23 cellular contexts compared by ENCODE assay signal in the genomic region with DNA sequence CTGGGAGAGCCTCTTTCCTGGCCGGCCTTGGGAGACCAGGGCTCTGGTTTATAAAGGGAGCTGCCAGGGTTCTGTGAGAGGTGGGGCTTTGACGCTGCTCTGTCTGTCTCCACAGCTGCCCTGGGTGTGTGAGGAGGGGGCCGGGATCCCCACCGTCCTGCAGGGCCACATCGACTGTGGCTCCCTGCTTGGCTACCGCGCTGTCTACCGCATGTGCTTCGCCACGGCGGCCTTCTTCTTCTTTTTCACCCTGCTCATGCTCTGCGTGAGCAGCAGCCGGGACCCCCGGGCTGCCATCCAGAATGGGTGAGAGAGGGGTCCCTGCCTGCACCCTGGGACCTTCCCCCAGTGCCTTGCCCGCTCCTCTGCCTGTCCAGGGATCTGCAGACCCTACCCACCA. TPM values are rescaled to one million over a fixed set of nuclear protein-coding genes. Genes with fewer than 3 reads are reported as not detected.
DNase-seq lines count a peak whose midpoint lies in the region; ATAC-seq and TF ChIP-seq lines count a peak whose summit lies in the region.
"Had no signal": no experiment of that assay in that cellular context is flagged by ENCODE, and none has a peak within 500 bp of the region (broad histone marks: within the 10 kb centered on the region; RNA-seq: fewer than 3 reads in every experiment).

No MANE protein-coding gene starts in this region.

- H3F3A ChIP-seq in DOHH2 (ENCODE audit: control insufficient read depth, insufficient read depth): peaks cover 5% of the 10 kb centered on the region

- H3K27ac ChIP-seq in DOHH2 (ENCODE audit: low read depth, low read length) (peak overlapping the region; percentile 95), OCI-LY7 (ENCODE audit: low read depth, low read length, poor library complexity, severe bottlenecking) (no peak overlapping the region), foreskin keratinocyte (peak overlapping the region; percentile 80)

- intact Hi-C loops in OCI-LY7 (cut with micrococcal nuclease; ENCODE audit: unreplicated experiment): loop anchor here (5.0 kb wide), 2 partner anchors 267 to 363 kb away; no protein-coding TSS in a partner anchor

- ATAC-seq in foreskin keratinocyte: no peak
- ATAC-seq in stimulated activated naive B cell treated with anti-CD40 and anti-IgM and Interleukin-4, amounts not matched to agents 10 μg/mL and 1 μg/mL and 100 μg/mL, for 72 hours (replicated peaks): no peak
- ATAC-seq: Panc1, Right ventricle myocardium inferior had no signal

- POLR2A ChIA-PET in OCI-LY7 (lab: Charles Lee): no interaction called here

- H3K4me1 Mint-ChIP-seq in stimulated activated naive B cell treated with anti-CD40 and anti-IgM and Interleukin-4, amounts not matched to agents 10 μg/mL and 1 μg/mL and 100 μg/mL, for 72 hours: peaks cover 35 to 45% of the 10 kb centered on the region in 2 donors

- H3K79me2 ChIP-seq in DOHH2 (ENCODE audit: control insufficient read depth, low read length) (peaks cover 49% of the 10 kb centered on the region), OCI-LY7 (ENCODE audit: insufficient read depth, low read depth, low read length) (no peaks in the 10 kb centered on the region)

- H3K4me2 ChIP-seq in DOHH2 (ENCODE audit: low read length) (peak overlapping the region; percentile 93), OCI-LY7 (ENCODE audit: low read length) (peak overlapping the region; percentile 81)

- DNase-seq in OCI-LY7 (ENCODE audit: low spot score) (no peak), foreskin keratinocyte (no peak), GDM1 (lab: John Stamatoyannopoulos, UW) (no peak), SW480 (ENCODE audit: low spot score) (no peak)
- no peak for DNase-seq in stimulated activated naive B cell treated with anti-CD40 and anti-IgM and Interleukin-4, amounts not matched to agents 10 μg/mL and 1 μg/mL and 100 μg/mL, for 72 hours
- no peak for DNase-seq in activated CD4-positive, alpha-beta T cell treated with anti-CD3 and anti-CD28 coated beads for 4 hours
- DNase-seq: CD4-positive, alpha-beta memory T cell; DMS153; GF-D8; H7; Kasumi-1; NCI-H1092; NCI-H1436 treated with DMSO at 0.1 percent for 48 hours; NCI-H1930; NCI-H2227 treated with DMSO at 0.1 percent for 48 hours; NCI-H510A treated with DMSO at 0.1 percent for 48 hours; NCI-H748 treated with DMSO at 0.1 percent for 48 hours; SW 1271 had no signal

- H3K27me3 Mint-ChIP-seq in stimulated activated naive B cell treated with anti-CD40 and anti-IgM and Interleukin-4, amounts not matched to agents 10 μg/mL and 1 μg/mL and 100 μg/mL, for 72 hours: no peaks in the 10 kb centered on the region

- no peak for TF ChIP-seq CTCF in DOHH2 (IDR thresholded peaks at IDR 0.05; ENCODE audit: low read depth, low read length, poor library complexity, severe bottlenecking)
- no peak for TF ChIP-seq CTCF in OCI-LY7 (conservative IDR thresholded peaks at IDR 0.05; ENCODE audit: low read length)
- no peak for TF ChIP-seq CTCF in foreskin keratinocyte (conservative IDR thresholded peaks at IDR 0.05)

- no peak overlapping the region for H3K4me3 Mint-ChIP-seq in stimulated activated naive B cell treated with anti-CD40 and anti-IgM and Interleukin-4, amounts not matched to agents 10 μg/mL and 1 μg/mL and 100 μg/mL, for 72 hours
- H3K4me3 Mint-ChIP-seq: CD4-positive, alpha-beta memory T cell had no signal

- H4K20me1 ChIP-seq in DOHH2 (ENCODE audit: control insufficient read depth, insufficient read depth, low read depth, low read length) (no peaks in the 10 kb centered on the region), OCI-LY7 (ENCODE audit: insufficient read depth, low read length) (no peaks in the 10 kb centered on the region)

- no peaks in the 10 kb centered on the region for H3K36me3 Mint-ChIP-seq in stimulated activated naive B cell treated with anti-CD40 and anti-IgM and Interleukin-4, amounts not matched to agents 10 μg/mL and 1 μg/mL and 100 μg/mL, for 72 hours
- H3K36me3 Mint-ChIP-seq: CD4-positive, alpha-beta memory T cell had no signal

- peaks cover 55% of the 10 kb centered on the region for H3K36me3 ChIP-seq in DOHH2 (ENCODE audit: control insufficient read depth, low read length)
- no peaks in the 10 kb centered on the region for H3K36me3 ChIP-seq in OCI-LY7 (ENCODE audit: insufficient read depth, low read length)

- CTCF ChIA-PET in OCI-LY7 (lab: Charles Lee; ENCODE audit: unreplicated experiment): no interaction called here

- H3K27ac Mint-ChIP-seq in stimulated activated naive B cell treated with anti-CD40 and anti-IgM and Interleukin-4, amounts not matched to agents 10 μg/mL and 1 μg/mL and 100 μg/mL, for 72 hours: peak overlapping the region; percentile 66
- H3K27ac Mint-ChIP-seq: CD4-positive, alpha-beta memory T cell had no signal

- no peaks in the 10 kb centered on the region for H3K9me3 ChIP-seq in DOHH2 (ENCODE audit: control insufficient read depth, insufficient read depth, low read length)
- no peaks in the 10 kb centered on the region for H3K9me3 ChIP-seq in OCI-LY7 (ENCODE audit: low read length)

- H3K4me3 ChIP-seq in DOHH2 (ENCODE audit: low read length) (peak overlapping the region; percentile 97), OCI-LY7 (ENCODE audit: low read depth, low read length, poor library complexity, severe bottlenecking) (peak overlapping the region; percentile 57)

- H3K4me1 ChIP-seq in DOHH2 (ENCODE audit: control insufficient read depth, low read length) (peaks cover 70% of the 10 kb centered on the region), OCI-LY7 (ENCODE audit: insufficient read depth, low read length, poor library complexity, severe bottlenecking) (peaks cover 33% of the 10 kb centered on the region), foreskin keratinocyte (peaks cover 8% of the 10 kb centered on the region)

- BruUV-seq in OCI-LY7 (replicated peaks; lab: Mats Ljungman, UMichigan): no TSS peak

- no peak overlapping the region for H2AFZ ChIP-seq in OCI-LY7 (ENCODE audit: low read length)

- H3K9me2 ChIP-seq in DOHH2 (replicated peaks; ENCODE audit: control insufficient read depth, low read length) (no peaks in the 10 kb centered on the region), OCI-LY7 (ENCODE audit: insufficient read depth, low read length) (no peaks in the 10 kb centered on the region)

- H3K9me3 Mint-ChIP-seq in stimulated activated naive B cell treated with anti-CD40 and anti-IgM and Interleukin-4, amounts not matched to agents 10 μg/mL and 1 μg/mL and 100 μg/mL, for 72 hours: no peaks in the 10 kb centered on the region
- H3K9me3 Mint-ChIP-seq: CD4-positive, alpha-beta memory T cell had no signal

- no peaks in the 10 kb centered on the region for H3K27me3 ChIP-seq in DOHH2 (ENCODE audit: control insufficient read depth, low read length)
- H3K27me3 ChIP-seq in foreskin keratinocyte: no peaks in the 10 kb centered on the region

RNA-seq across cellular contexts. Expression of a gene that starts 11.6 kb away (rescaled TPM):
- 0.82 and 3.5 TPM in 2 replicates for total RNA-seq in OCI-LY7 (2014; rRNA removed; shearing (Covaris generic))
- 8.6 and 11.1 TPM in 2 replicates for total RNA-seq in OCI-LY7 (2022)
- total RNA-seq in foreskin keratinocyte: 153 and 158 TPM in 2 replicates
- 328 and 341 TPM in 2 replicates for polyA plus RNA-seq in foreskin keratinocyte

RNA-seq across cellular contexts. Expression of a gene that starts 51.7 kb away (rescaled TPM):
- total RNA-seq in OCI-LY7 (2014; rRNA removed; shearing (Covaris generic)): not detected in 2 replicates
- total RNA-seq in OCI-LY7 (2022) (not detected in 2 replicates), foreskin keratinocyte (3.4 and 4.5 TPM in 2 replicates)
- polyA plus RNA-seq in foreskin keratinocyte: 5.7 and 5.9 TPM in 2 replicates
- total RNA-seq: A673, SK-MEL-5 had no signal
- polyA plus RNA-seq: CD4-positive, alpha-beta memory T cell had no signal

Comparison
In these comparisons a context has a peak if more than half of its experiments do, and no peak if none do; other contexts are left out.
1. RNA of a gene that starts 11.6 kb away (total RNA-seq): 153 to 158 TPM in foreskin keratinocyte; 0.82 to 11.1 TPM in OCI-LY7; every median in the first group is over 10 times any median in the second.